Comparison of ENCODE assay signal across 8 cellular contexts in the genomic region with DNA sequence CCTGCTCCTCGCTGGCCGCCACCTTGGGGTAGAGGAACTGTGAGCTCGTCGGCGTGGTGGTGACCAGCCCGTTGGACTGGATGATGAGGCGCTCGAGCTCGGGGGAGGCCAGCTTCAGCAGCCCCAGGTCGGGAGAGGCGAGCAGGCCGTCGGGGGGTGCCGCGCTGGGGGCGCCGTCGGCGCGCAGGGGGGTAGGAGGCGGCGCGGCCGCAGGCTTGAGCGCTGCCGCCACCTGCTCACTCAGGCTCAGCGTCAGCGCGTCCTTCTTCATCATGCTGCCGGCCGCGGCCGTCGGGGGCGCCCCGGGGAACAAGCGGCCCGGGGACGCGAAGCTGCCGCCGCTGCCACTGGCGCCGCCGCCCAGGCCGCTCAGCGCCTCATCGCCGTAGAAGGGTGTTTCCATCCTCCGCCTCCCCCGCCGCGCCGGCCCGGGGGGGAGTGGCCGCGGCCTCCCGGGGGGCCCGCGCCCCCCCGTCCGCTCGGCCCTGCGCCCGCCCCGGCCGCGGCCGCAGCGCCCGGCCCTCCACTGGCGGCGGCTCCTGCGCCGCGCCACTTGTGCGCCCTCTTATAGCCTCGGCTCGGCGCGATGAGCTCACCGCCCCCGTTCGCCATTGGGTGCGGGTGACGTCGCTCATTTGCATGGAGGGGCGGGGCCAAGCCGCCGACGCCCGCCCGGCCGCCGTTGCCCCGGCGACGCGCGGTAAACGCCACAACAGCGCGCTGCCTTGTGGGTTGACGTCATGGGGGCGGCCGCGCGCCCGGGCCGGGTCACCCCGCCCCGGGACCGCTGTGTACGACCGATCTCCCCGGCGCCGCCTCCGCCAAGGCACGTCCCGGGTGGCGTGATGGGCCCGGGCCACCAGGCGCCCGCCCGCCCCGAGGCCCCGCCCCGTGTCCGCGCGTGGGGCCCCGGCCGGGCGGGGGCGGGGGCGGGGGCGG. TPM values are rescaled to one million over a fixed set of nuclear protein-coding genes. Genes with fewer than 3 reads are reported as not detected.
DNase-seq lines count a peak whose midpoint lies in the region; ATAC-seq, FAIRE-seq and TF ChIP-seq lines count a peak whose summit lies in the region.

TSS of gene JUND (minus strand) at position 541 of the 939 bp plus-strand sequence. CDS start at position 403, 138 bp downstream.

- H2BK15ac ChIP-seq in H1 (ENCODE audit: low read length) (peak within 1 kb of the TSS; percentile 89; the same call in 1 of the 2 replicates), mesendoderm (replicated peaks; ENCODE audit: low read depth) (no peak within 1 kb of the TSS)

- POLR2A ChIA-PET in H1 (lab: Charles Lee; ENCODE audit: partially characterized antibody), result interaction anchor here (0.5 to 10.3 kb wide), 71 partner anchors 9 to 402 kb away, joined by 3 to 237 read pairs (median 6); partner anchors contain the start of genes ELL, GDF15, IQCN and LRRC25

- peak within 1 kb of the TSS; percentile 96 for H3K4me3 Mint-ChIP-seq in activated CD8-positive, alpha-beta memory T cell treated with anti-CD3 and anti-CD28 coated beads, Interleukin-2, amount 10 ng/mL, durations not matched to agents 7 days and 5 days

- peak; percentile 49 for ATAC-seq in GM21367 (IDR thresholded peaks at IDR 0.05; ENCODE audit: unreplicated experiment)
- peak; percentile 68 for ATAC-seq in activated CD8-positive, alpha-beta memory T cell treated with anti-CD3 and anti-CD28 coated beads, Interleukin-2, amount 10 ng/mL, durations not matched to agents 7 days and 5 days

- H3K27me3 Mint-ChIP-seq in activated CD8-positive, alpha-beta memory T cell treated with anti-CD3 and anti-CD28 coated beads, Interleukin-2, amount 10 ng/mL, durations not matched to agents 7 days and 5 days, result no peaks in the 10 kb centered on the region

- H3K27ac ChIP-seq in H1 (ENCODE audit: low read depth, low read length), result peak within 1 kb of the TSS; percentile 95
- H3K27ac ChIP-seq in mesendoderm (ENCODE audit: low read depth, low read length), result peak within 1 kb of the TSS; percentile 99

- H3K23me2 ChIP-seq in H1 (ENCODE audit: low read depth, low read length), result peaks cover 10% of the 10 kb centered on the region; the same call in 1 of the 2 replicates

- peak; percentile 80 to 96 for TF ChIP-seq EP300 in H1 (IDR thresholded peaks at IDR 0.05; ENCODE audit: borderline replicate concordance in 1 of 2, low read depth in 2 of 2, low read length in 2 of 2)

- peak in 1 of 2 experiments; percentile 99; a peak in 2 of 3 replicates for TF ChIP-seq POLR2A in H1 (IDR thresholded peaks at IDR 0.05; ENCODE audit: control extremely low read depth in 1 of 2, low read depth in 2 of 2, low read length in 2 of 2)

- peak within 1 kb of the TSS; percentile 96 for H3K18ac ChIP-seq in H1 (ENCODE audit: extremely low read depth, low read length)
- peak within 1 kb of the TSS; percentile 51 for H3K18ac ChIP-seq in mesendoderm (ENCODE audit: low read length)

- TF ChIP-seq RAD21 in H1 (IDR thresholded peaks at IDR 0.05 in 1 of 2, conservative IDR thresholded peaks at IDR 0.05 in 1 of 2; ENCODE audit: low read depth in 2 of 2, low read length in 2 of 2), result 0 out of 4 replicates have a peak, but pooled peaks of 1 of the 2 experiments have one; percentile 0

- in situ Hi-C loops in Caki2 (cut with HindIII; ENCODE audit: low pct_unique_long_range_greater_than_20kb, low sequenced_read_pairs), result no loop called here

- H4K8ac ChIP-seq in H1 (ENCODE audit: extremely low read depth, insufficient read depth, low read length), result peak within 1 kb of the TSS; percentile 99
- H4K8ac ChIP-seq in mesendoderm (ENCODE audit: low read depth, low read length), result peak within 1 kb of the TSS; percentile 78

- H2AK5ac ChIP-seq in H1 (ENCODE audit: low read depth, low read length), result peak within 1 kb of the TSS; percentile 99; the same call in 1 of the 2 replicates
- peak within 1 kb of the TSS; percentile 43 for H2AK5ac ChIP-seq in mesendoderm (ENCODE audit: low read length)

- H2BK12ac ChIP-seq in H1 (ENCODE audit: low read depth, low read length), result peak within 1 kb of the TSS; percentile 99

- H3K23ac ChIP-seq in H1 (ENCODE audit: insufficient read length), result no peak within 1 kb of the TSS
- peak within 1 kb of the TSS; percentile 99 for H3K23ac ChIP-seq in mesendoderm (ENCODE audit: low read length)

- H3K14ac ChIP-seq in H1 (ENCODE audit: insufficient read length), result no peak within 1 kb of the TSS

- H4K20me1 ChIP-seq in H1 (replicated peaks in 1 of 2; ENCODE audit: control insufficient read depth in 1 of 2, insufficient read depth in 2 of 2, low read length in 2 of 2), result peaks cover 9 to 16% of the 10 kb centered on the region in 2 experiments

- H3K36me3 Mint-ChIP-seq in activated CD8-positive, alpha-beta memory T cell treated with anti-CD3 and anti-CD28 coated beads, Interleukin-2, amount 10 ng/mL, durations not matched to agents 7 days and 5 days, result peaks cover 35% of the 10 kb centered on the region

- H3K27me3 ChIP-seq in H1 (replicated peaks in 1 of 4; ENCODE audit: control insufficient read depth in 3 of 4, extremely low read depth in 1 of 4, insufficient read depth in 3 of 4, low read length in 3 of 4) (no peaks in the 10 kb centered on the region; a peak in 1 of 7 replicates), mesendoderm (ENCODE audit: insufficient read depth, low read length, poor library complexity) (no peaks in the 10 kb centered on the region)

- H3K4me3 ChIP-seq in H1 (ENCODE audit: extremely low read depth in 1 of 4, insufficient read depth in 2 of 4, low read depth in 3 of 4, low read length in 4 of 4) (peak within 1 kb of the TSS; percentile 88 to 99 (median 92)), mesendoderm (ENCODE audit: low read length) (peak within 1 kb of the TSS; percentile 95)

- FAIRE-seq in HTR-8/SVneo (lab: Jason Lieb, UNC) (peak; percentile 97), H1 (lab: Jason Lieb, UNC) (no peak)

- H3K9me3 Mint-ChIP-seq in activated CD8-positive, alpha-beta memory T cell treated with anti-CD3 and anti-CD28 coated beads, Interleukin-2, amount 10 ng/mL, durations not matched to agents 7 days and 5 days (ENCODE audit: low read depth), result no peaks in the 10 kb centered on the region

- no peak for TF ChIP-seq CTCF in H1 (IDR thresholded peaks at IDR 0.05; ENCODE audit: control extremely low read depth in 1 of 3, insufficient read depth in 1 of 3, low read depth in 1 of 3, low read length in 3 of 3)

- H3K4me1 Mint-ChIP-seq in activated CD8-positive, alpha-beta memory T cell treated with anti-CD3 and anti-CD28 coated beads, Interleukin-2, amount 10 ng/mL, durations not matched to agents 7 days and 5 days, result peaks cover 54% of the 10 kb centered on the region

- no peak within 1 kb of the TSS for H2AFZ ChIP-seq in H1 (ENCODE audit: low read length)

- WGBS in H1 (ENCODE audit: extremely low coverage in 1 of 2, insufficient coverage in 1 of 2, insufficient read length in 1 of 2, insufficient replicate concordance in 2 of 2, low coverage in 1 of 2, low lambda C conversion rate in 2 of 2, missing lambda C conversion rate in 1 of 2), 2 experiments, result 3% methylated on average over 28 of the region's 138 CpGs; no CpG with 5 or more reads in 1 of the 2 experiments
- no CpG with 5 or more reads among the region's 138 CpGs for WGBS in mesendoderm (ENCODE audit: extremely low coverage, insufficient coverage, low lambda C conversion rate)

- H2BK120ac ChIP-seq in H1 (replicated peaks; ENCODE audit: low read depth, low read length), result peak within 1 kb of the TSS; percentile 82
- H2BK120ac ChIP-seq in mesendoderm (ENCODE audit: low read depth, low read length), result peak within 1 kb of the TSS; percentile 31

- peak within 1 kb of the TSS; percentile 72; the same call in 1 of the 2 replicates for H2BK20ac ChIP-seq in H1 (ENCODE audit: low read length)

- peak within 1 kb of the TSS; percentile 95 to 99 (median 96) for H3K9ac ChIP-seq in H1 (replicated peaks in 1 of 4; ENCODE audit: extremely low read depth in 1 of 4, low read depth in 3 of 4, low read length in 3 of 4)
- peak within 1 kb of the TSS; percentile 96 for H3K9ac ChIP-seq in mesendoderm (ENCODE audit: low read length)

- H4K5ac ChIP-seq in H1 (ENCODE audit: insufficient read length, low read depth, low read length) (peak within 1 kb of the TSS; percentile 71), mesendoderm (ENCODE audit: low read length) (peak within 1 kb of the TSS; percentile 59)

- H3K36me3 ChIP-seq in H1 (ENCODE audit: control insufficient read depth in 2 of 4, insufficient read depth in 4 of 4, low read length in 3 of 4) (peaks cover 0 to 5% (median 3%) of the 10 kb centered on the region in 4 experiments; a peak in 3 of 8 replicates), mesendoderm (ENCODE audit: control insufficient read depth, insufficient read depth, low read length) (peaks cover 5% of the 10 kb centered on the region)

- H3K79me2 ChIP-seq in H1 (ENCODE audit: control insufficient read depth in 1 of 2, insufficient read depth in 2 of 2, low read length in 2 of 2), result peaks cover 0 to 28% of the 10 kb centered on the region in 2 experiments; a peak in 3 of 4 replicates
- H3K79me2 ChIP-seq in mesendoderm (ENCODE audit: control insufficient read depth, insufficient read depth, low read length), result peaks cover 36% of the 10 kb centered on the region

- peak within 1 kb of the TSS; percentile 99 for H2BK5ac ChIP-seq in H1 (ENCODE audit: low read depth, low read length)
- H2BK5ac ChIP-seq in mesendoderm (ENCODE audit: low read length), result peak within 1 kb of the TSS; percentile 97

- peak; percentile 98 for DNase-seq in Caki2 (ENCODE audit: low read depth)
- peak; percentile 93 for DNase-seq in HTR-8/SVneo (ENCODE audit: insufficient read length, low spot score)
- DNase-seq in NOMO-1 treated with DMSO at 0.1 percent for 48 hours (lab: John Stamatoyannopoulos, UW; ENCODE audit: unreplicated experiment), result peak; percentile 98
- DNase-seq in activated CD8-positive, alpha-beta memory T cell treated with anti-CD3 and anti-CD28 coated beads, Interleukin-2, amount 10 ng/mL, durations not matched to agents 7 days and 5 days, result peak; percentile 98
- DNase-seq in H1 (ENCODE audit: low read depth in 1 of 2, low spot score in 2 of 2), result peak; percentile 90 to 97
- peak; percentile 98 for DNase-seq in mesendoderm
- DNase-seq in stimulated activated CD8-positive, alpha-beta memory T cell treated with anti-CD3 and anti-CD28 coated beads, Interleukin-12 subunit alpha, Interleukin-12 subunit beta, amount 100 ng/mL, for 4 hours (ENCODE audit: low read depth), result peak; percentile 99

- CTCF ChIA-PET in activated CD8-positive, alpha-beta memory T cell treated with anti-CD3 and anti-CD28 coated beads, Interleukin-2, amount 10 ng/mL, durations not matched to agents 7 days and 5 days (lab: Charles Lee), result interaction anchor here (1.0 to 10.1 kb wide), 8 partner anchors 11 to 133 kb away, joined by 3 to 399 read pairs (median 144); partner anchors contain the start of genes LSM4, PGPEP1 and SSBP4
- CTCF ChIA-PET in H1 (lab: Charles Lee; ENCODE audit: partially characterized antibody), result interaction anchor here (1.0 to 13.6 kb wide), 11 partner anchors 12 to 135 kb away, joined by 3 to 242 read pairs (median 51); partner anchors contain the start of gene LSM4

- peak within 1 kb of the TSS; percentile 79 for H3K56ac ChIP-seq in H1 (replicated peaks; ENCODE audit: insufficient read length, low read depth, low read length)
- peak within 1 kb of the TSS; percentile 99 for H3K56ac ChIP-seq in mesendoderm (ENCODE audit: low read length)

- peak within 1 kb of the TSS; percentile 96 for H4K91ac ChIP-seq in H1 (replicated peaks; ENCODE audit: insufficient read length, low read length)

- H3K4me2 ChIP-seq in H1 (ENCODE audit: insufficient read depth in 1 of 2, low read depth in 2 of 2, low read length in 2 of 2), result peak within 1 kb of the TSS; percentile 76 to 81
- H3K4me2 ChIP-seq in mesendoderm (ENCODE audit: low read length), result peak within 1 kb of the TSS; percentile 85

- peak within 1 kb of the TSS; percentile 89 for H3K4ac ChIP-seq in H1 (replicated peaks; ENCODE audit: insufficient read length, low read depth, low read length)
- H3K4ac ChIP-seq in mesendoderm (ENCODE audit: low read depth, low read length), result peak within 1 kb of the TSS; percentile 98

- peak within 1 kb of the TSS; percentile 97 for H3K27ac Mint-ChIP-seq in activated CD8-positive, alpha-beta memory T cell treated with anti-CD3 and anti-CD28 coated beads, Interleukin-2, amount 10 ng/mL, durations not matched to agents 7 days and 5 days

- H3K4me1 ChIP-seq in H1 (replicated peaks in 1 of 4; ENCODE audit: control insufficient read depth in 3 of 4, insufficient read depth in 4 of 4, low read length in 3 of 4) (peaks cover 4 to 14% (median 8%) of the 10 kb centered on the region in 4 experiments; a peak in 5 of 7 replicates), mesendoderm (ENCODE audit: control insufficient read depth, low read depth, low read length) (peaks cover 6% of the 10 kb centered on the region)

- peaks cover 13% of the 10 kb centered on the region; the same call in 1 of the 2 replicates for H3K79me1 ChIP-seq in H1 (ENCODE audit: low read depth, low read length)
- peaks cover 10% of the 10 kb centered on the region for H3K79me1 ChIP-seq in mesendoderm (ENCODE audit: low read length)

- no peaks in the 10 kb centered on the region for H3K9me3 ChIP-seq in H1 (ENCODE audit: insufficient read depth in 2 of 2, low read depth in 1 of 2, low read length in 1 of 2)

RNA-seq across cellular contexts. Expression of gene JUND, which starts in this region (rescaled TPM):
- total RNA-seq in Caki2 (2014; rRNA removed; shearing (Covaris generic); ENCODE audit: low replicate concordance), result 115 and 120 TPM in 2 replicates
- total RNA-seq in activated CD8-positive, alpha-beta memory T cell treated with anti-CD3 and anti-CD28 coated beads, Interleukin-2, amount 10 ng/mL, durations not matched to agents 7 days and 5 days, result 100 to 1,000 TPM; 498 to 501 TPM
- total RNA-seq in H1 (2021; fragmentation: NEBNext Ultra II Directional; extraction: Animal tissue kit (Norgen Biotek cat#: 25700)), result 77.5 and 95.8 TPM in 2 replicates
- 54.0 and 64.4 TPM in 2 replicates for polyA plus RNA-seq in H1 (2011; rRNA removed)
- polyA plus RNA-seq in H1 (2011; cell fraction: cytosol; rRNA removed), result 88.8 TPM
- polyA plus RNA-seq in H1 (2011; cell fraction: nucleus; rRNA removed), result 97.7 TPM
- 15.6 to 62.2 TPM (median 61.4 TPM) in 4 replicates for polyA plus RNA-seq in H1 (2012, experiment 1 of 2)
- 20.8 TPM for polyA plus RNA-seq in H1 (2012, experiment 2 of 2)
- 45.5 TPM for polyA plus RNA-seq in H1 (2013, experiment 1 of 2)
- 50.7 TPM for polyA plus RNA-seq in H1 (2013, experiment 2 of 2)
- 21.2 and 23.0 TPM in 2 replicates for polyA minus RNA-seq in H1 (2011; rRNA and poly(A)+ RNA removed)
- 115 TPM for polyA minus RNA-seq in H1 (2011; cell fraction: cytosol; rRNA and poly(A)+ RNA removed)
- polyA minus RNA-seq in H1 (2011; cell fraction: nucleus; rRNA and poly(A)+ RNA removed), result 188 TPM
- 70.9 TPM for polyA plus RNA-seq in mesendoderm (2013, experiment 1 of 2)
- polyA plus RNA-seq in mesendoderm (2013, experiment 2 of 2), result 72.9 TPM

Comparison
In these comparisons a context has a peak if more than half of its experiments do, and no peak if none do; other contexts are left out.
1. Peak in every context shown above with its lines: DNase-seq, ATAC-seq, H3K4me3 ChIP-seq and H3K27ac ChIP-seq.